15 cellular contexts compared by ENCODE assay signal in genomic region chr12:20474443-20474842, GRCh38.
"Had no signal": no experiment of that assay in that cellular context is flagged by ENCODE, and none has a peak within 500 bp of the region (broad histone marks: within the 10 kb centered on the region; RNA-seq: fewer than 3 reads in every experiment).

No MANE protein-coding gene starts in this region.

- H3K27me3 ChIP-seq: body of pancreas, hepatocyte, right lobe of liver, stomach, testis had no signal

- H3K36me3 ChIP-seq: right lobe of liver, stomach had no signal

- H3K9me3 ChIP-seq: body of pancreas, psoas muscle, right lobe of liver, stomach, testis had no signal

- H3K4me3 ChIP-seq: body of pancreas, hepatocyte, psoas muscle, right lobe of liver, stomach, testis had no signal

- H2AFZ ChIP-seq: hepatocyte had no signal

- DNase-seq: activated CD4-positive, alpha-beta memory T cell treated with anti-CD3 and anti-CD28 coated beads, Interleukin-2, amount 10 ng/mL, durations not matched to agents 7 days and 5 days; activated CD4-positive, alpha-beta T cell treated with anti-CD3 and anti-CD28 coated beads for 4 hours; activated naive CD4-positive, alpha-beta T cell treated with anti-CD3 and anti-CD28 coated beads, Interleukin-2, amount 10 ng/mL, durations not matched to agents 7 days and 5 days; activated T-cell treated with anti-CD3 and anti-CD28 coated beads, Interleukin-2, amount 50 U/mL, for 24 hours; body of pancreas; left ventricle myocardium superior; psoas muscle; right lobe of liver; stimulated activated CD4-positive, alpha-beta T cell treated with anti-CD3 and anti-CD28 coated beads, Interleukin-1b, Interleukin-23, amount 100 ng/mL, for 48 hours; stomach; T-helper 1 cell; testis had no signal

- ATAC-seq: body of pancreas, left ventricle myocardium superior, psoas muscle, right lobe of liver, SK-N-SH treated with all-trans-retinoic acid at 6 μM for 48 hours had no signal

- H3K4me2 ChIP-seq: hepatocyte had no signal

- H3K36me3 Mint-ChIP-seq: activated naive CD4-positive, alpha-beta T cell treated with anti-CD3 and anti-CD28 coated beads, Interleukin-2, amount 10 ng/mL, durations not matched to agents 7 days and 5 days had no signal

- H3K4me1 Mint-ChIP-seq: activated CD4-positive, alpha-beta memory T cell treated with anti-CD3 and anti-CD28 coated beads, Interleukin-2, amount 10 ng/mL, durations not matched to agents 7 days and 5 days; activated naive CD4-positive, alpha-beta T cell treated with anti-CD3 and anti-CD28 coated beads, Interleukin-2, amount 10 ng/mL, durations not matched to agents 7 days and 5 days had no signal

- H3K27ac Mint-ChIP-seq: activated CD4-positive, alpha-beta memory T cell treated with anti-CD3 and anti-CD28 coated beads, Interleukin-2, amount 10 ng/mL, durations not matched to agents 7 days and 5 days; activated naive CD4-positive, alpha-beta T cell treated with anti-CD3 and anti-CD28 coated beads, Interleukin-2, amount 10 ng/mL, durations not matched to agents 7 days and 5 days; activated T-cell treated with anti-CD3 and anti-CD28 coated beads, Interleukin-2, amount 50 U/mL, for 24 hours; nephron had no signal

- H3K4me1 ChIP-seq: body of pancreas, psoas muscle, right lobe of liver, stomach, testis had no signal

- H3K9me3 Mint-ChIP-seq: activated CD4-positive, alpha-beta memory T cell treated with anti-CD3 and anti-CD28 coated beads, Interleukin-2, amount 10 ng/mL, durations not matched to agents 7 days and 5 days; activated naive CD4-positive, alpha-beta T cell treated with anti-CD3 and anti-CD28 coated beads, Interleukin-2, amount 10 ng/mL, durations not matched to agents 7 days and 5 days; activated T-cell treated with anti-CD3 and anti-CD28 coated beads, Interleukin-2, amount 50 U/mL, for 24 hours; nephron had no signal

- H3K27ac ChIP-seq: body of pancreas, hepatocyte, psoas muscle, right lobe of liver, stomach, testis had no signal

- H3K27me3 Mint-ChIP-seq: activated CD4-positive, alpha-beta memory T cell treated with anti-CD3 and anti-CD28 coated beads, Interleukin-2, amount 10 ng/mL, durations not matched to agents 7 days and 5 days; activated naive CD4-positive, alpha-beta T cell treated with anti-CD3 and anti-CD28 coated beads, Interleukin-2, amount 10 ng/mL, durations not matched to agents 7 days and 5 days; activated T-cell treated with anti-CD3 and anti-CD28 coated beads, Interleukin-2, amount 50 U/mL, for 24 hours had no signal

- H3K4me3 Mint-ChIP-seq: activated CD4-positive, alpha-beta memory T cell treated with anti-CD3 and anti-CD28 coated beads, Interleukin-2, amount 10 ng/mL, durations not matched to agents 7 days and 5 days; activated naive CD4-positive, alpha-beta T cell treated with anti-CD3 and anti-CD28 coated beads, Interleukin-2, amount 10 ng/mL, durations not matched to agents 7 days and 5 days; activated T-cell treated with anti-CD3 and anti-CD28 coated beads, Interleukin-2, amount 50 U/mL, for 24 hours; nephron had no signal
